9 cellular contexts compared by ENCODE assay signal in the genomic region with DNA sequence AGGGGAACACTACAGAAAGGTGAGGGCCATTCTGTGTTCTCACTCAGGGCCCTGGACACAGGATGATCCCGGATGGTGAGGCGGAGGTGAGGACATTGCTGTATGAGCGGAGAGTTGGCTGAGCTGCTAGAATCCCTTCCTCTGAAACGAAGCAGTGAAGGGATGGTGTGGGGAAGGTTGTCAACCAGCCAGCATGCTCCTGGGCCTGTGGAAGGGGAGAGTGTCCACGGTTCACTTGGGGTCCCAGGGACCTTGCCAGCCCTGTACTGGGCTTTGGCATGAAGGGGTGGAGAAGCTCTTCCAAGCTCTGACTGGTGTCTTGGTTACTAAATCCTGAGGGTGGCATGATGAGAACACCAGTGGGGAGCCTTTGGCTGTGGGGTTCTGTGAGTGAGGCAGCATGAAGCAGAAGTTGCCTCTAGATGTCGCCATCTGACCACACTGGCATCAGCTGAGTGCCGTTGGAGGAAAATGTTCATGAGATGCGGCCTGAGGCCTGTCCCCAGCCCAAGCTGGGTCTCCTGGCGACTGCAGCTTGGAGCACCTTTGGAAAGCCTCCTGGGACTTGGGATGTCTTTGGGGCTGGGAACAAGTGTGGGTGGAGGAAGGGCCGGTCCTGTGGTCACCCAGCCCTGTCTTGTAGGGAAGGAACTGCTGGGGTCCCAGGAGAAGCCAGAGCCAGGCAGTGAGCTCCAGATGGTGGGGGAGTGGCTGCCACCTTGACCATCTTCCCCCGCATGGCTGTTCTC. TPM values are rescaled to one million over a fixed set of nuclear protein-coding genes. Genes with fewer than 3 reads are reported as not detected.
DNase-seq lines count a peak whose midpoint lies in the region; ATAC-seq and TF ChIP-seq lines count a peak whose summit lies in the region.
"Had no signal": no experiment of that assay in that cellular context is flagged by ENCODE, and none has a peak within 500 bp of the region (broad histone marks: within the 10 kb centered on the region; RNA-seq: fewer than 3 reads in every experiment).

No MANE protein-coding gene starts in this region.

- H2AFZ ChIP-seq in SK-N-SH (ENCODE audit: low read depth) = no peak overlapping the region

- H3F3A ChIP-seq in SK-N-SH (replicated peaks; ENCODE audit: insufficient read depth) = peaks cover 6% of the 10 kb centered on the region

- intact Hi-C loops in A673 (cut with micrococcal nuclease; ENCODE audit: unreplicated experiment) = loop anchor here (1.0 to 10.0 kb wide), 3 partner anchors 33 to 260 kb away; partner anchors contain the start of genes B3GNT9, FBXL8 and TRADD

- H3K4me1 ChIP-seq in A673 (ENCODE audit: insufficient read depth, low read length, poor library complexity, severe bottlenecking) (peaks cover 8% of the 10 kb centered on the region), SK-N-SH (ENCODE audit: control insufficient read depth in 1 of 2, insufficient read depth in 2 of 2, low read depth in 1 of 2, low read length in 1 of 2) (peaks cover 9 to 11% of the 10 kb centered on the region in 2 experiments; a peak in 3 of 4 replicates), adipocyte (ENCODE audit: control insufficient read depth, insufficient read depth, low read length) (peaks cover 10% of the 10 kb centered on the region), cardiac muscle cell (ENCODE audit: low read depth) (peaks cover 27% of the 10 kb centered on the region)

- H3K27ac ChIP-seq in A673 (ENCODE audit: low read depth, low read length, poor library complexity, severe bottlenecking) (no peak overlapping the region), SK-N-SH (ENCODE audit: low read depth in 2 of 2, low read length in 1 of 2) (no peak overlapping the region), cardiac muscle cell (peak overlapping the region; percentile 1)
- H3K27ac ChIP-seq: skin epidermis had no signal

- H3K4me3 ChIP-seq in A673 (ENCODE audit: low read depth, low read length, poor library complexity, severe bottlenecking) (no peak overlapping the region), SK-N-SH (ENCODE audit: low read depth in 2 of 2, low read length in 1 of 2) (no peak overlapping the region; a peak in 1 of 4 replicates), adipocyte (ENCODE audit: low read length) (no peak overlapping the region), cardiac muscle cell (no peak overlapping the region)
- H3K4me3 ChIP-seq: skin epidermis had no signal

- POLR2A ChIA-PET in A673 (lab: Charles Lee; ENCODE audit: low non-redundant PET) (no interaction called here), SK-N-SH (lab: Yijun Ruan, JAX) (interaction anchor here (0.6 to 1.2 kb wide), 3 partner anchors 11 to 34 kb away, joined by 3 to 6 read pairs (median 4); partner anchors contain the start of gene PDP2)

- DNase-seq in A673 (ENCODE audit: low spot score) (peak; percentile 76), SK-N-SH (peak; percentile 76), adipocyte (ENCODE audit: low read depth) (peak; percentile 91), cardiac muscle cell (ENCODE audit: low read depth in 1 of 2, low spot score in 1 of 2) (peak; percentile 85 to 90), putamen (ENCODE audit: low spot score) (peak; percentile 60)

- H3K9ac ChIP-seq in SK-N-SH (no peak overlapping the region), adipocyte (ENCODE audit: low read length) (peak overlapping the region; percentile 16)

- no peaks in the 10 kb centered on the region for H3K9me3 ChIP-seq in A673 (ENCODE audit: low read depth, low read length, poor library complexity, severe bottlenecking)
- H3K9me3 ChIP-seq in SK-N-SH = no peaks in the 10 kb centered on the region
- no peaks in the 10 kb centered on the region for H3K9me3 ChIP-seq in adipocyte (ENCODE audit: control insufficient read depth, low read length)
- no peaks in the 10 kb centered on the region for H3K9me3 ChIP-seq in cardiac muscle cell (ENCODE audit: low read depth)

- H3K79me2 ChIP-seq in SK-N-SH (ENCODE audit: insufficient read depth) = no peaks in the 10 kb centered on the region

- no peaks in the 10 kb centered on the region for H4K20me1 ChIP-seq in SK-N-SH (ENCODE audit: insufficient read depth)

- TF ChIP-seq CTCF in A673 (conservative IDR thresholded peaks at IDR 0.05; ENCODE audit: low read depth, low read length) (peak; percentile 87), GM12873 (IDR thresholded peaks at IDR 0.05; ENCODE audit: insufficient read depth, low read depth, low read length, missing control alignments) (peak; percentile 94), LNCAP (IDR thresholded peaks at IDR 0.05) (peak; percentile 82), SK-N-SH (IDR thresholded peaks at IDR 0.05) (peak; percentile 89), cardiac muscle cell (IDR thresholded peaks at IDR 0.05; ENCODE audit: low read depth, low read length) (peak; percentile 84)

- peak; percentile 98 for TF ChIP-seq RAD21 in SK-N-SH (IDR thresholded peaks at IDR 0.05; ENCODE audit: low read length)

- no peaks in the 10 kb centered on the region for H3K9me2 ChIP-seq in SK-N-SH

- 44% methylated on average over 10 of the region's 11 CpGs for WGBS in SK-N-SH (ENCODE audit: low lambda C conversion rate)

- no peak for ATAC-seq in HG03520 (IDR thresholded peaks at IDR 0.05; ENCODE audit: unreplicated experiment)

- BruUV-seq in A673 (replicated peaks; lab: Mats Ljungman, UMichigan) = no TSS peak

- no peaks in the 10 kb centered on the region for H3K36me3 ChIP-seq in A673 (ENCODE audit: insufficient read depth, low read length, poor library complexity, severe bottlenecking)
- H3K36me3 ChIP-seq in SK-N-SH (replicated peaks in 1 of 2; ENCODE audit: control insufficient read depth in 1 of 2, insufficient read depth in 2 of 2, low read length in 1 of 2) = no peaks in the 10 kb centered on the region
- H3K36me3 ChIP-seq in adipocyte (ENCODE audit: control insufficient read depth, insufficient read depth, low read length, severe bottlenecking) = peaks cover 14% of the 10 kb centered on the region
- no peaks in the 10 kb centered on the region for H3K36me3 ChIP-seq in cardiac muscle cell

- CTCF ChIA-PET in A673 (lab: Charles Lee) = interaction anchor here (0.5 to 1.6 kb wide), 4 partner anchors 34 to 275 kb away, joined by 3 to 11 read pairs (median 4); partner anchors contain the start of gene NOL3
- CTCF ChIA-PET in SK-N-SH (lab: Yijun Ruan, JAX) = interaction anchor here (0.6 to 8.5 kb wide), 49 partner anchors 9 to 305 kb away, joined by 3 to 174 read pairs (median 5); partner anchors contain the start of genes CDH16, CES3, CIAO2B and FBXL8

- no peak overlapping the region for H3K4me2 ChIP-seq in SK-N-SH

- TF ChIP-seq EP300 in SK-N-SH (IDR thresholded peaks at IDR 0.05; ENCODE audit: borderline replicate concordance in 1 of 2, low read depth in 1 of 2, low read length in 1 of 2) = no peak

- no peaks in the 10 kb centered on the region for H3K27me3 ChIP-seq in A673 (replicated peaks; ENCODE audit: insufficient read depth, low read depth, low read length, poor library complexity)
- H3K27me3 ChIP-seq in SK-N-SH (ENCODE audit: insufficient read depth) = no peaks in the 10 kb centered on the region
- H3K27me3 ChIP-seq in adipocyte (replicated peaks; ENCODE audit: control insufficient read depth, insufficient read depth, low read length) = no peaks in the 10 kb centered on the region
- H3K27me3 ChIP-seq in cardiac muscle cell = no peaks in the 10 kb centered on the region

TF ChIP-seq in SK-N-SH, 30 proteins besides CTCF, POLR2A, EP300 and RAD21:
- TF ChIP-seq FOSL2 (IDR thresholded peaks at IDR 0.05; ENCODE audit: borderline replicate concordance, low read depth) (no peak), CHD2 (IDR thresholded peaks at IDR 0.05; ENCODE audit: low read length, partially characterized antibody) (peak; percentile 48), NRF1 (IDR thresholded peaks at IDR 0.05; ENCODE audit: low read depth, low read length) (no peak), TCF12 (IDR thresholded peaks at IDR 0.05) (no peak), SMC3 (IDR thresholded peaks at IDR 0.05; ENCODE audit: low read depth, low read length) (peak; percentile 88), GABPA (IDR thresholded peaks at IDR 0.05; ENCODE audit: low read depth) (no peak), YY1 (IDR thresholded peaks at IDR 0.05; ENCODE audit: low read depth) (no peak), RFX5 (IDR thresholded peaks at IDR 0.05; ENCODE audit: low read length) (no peak)
TF ChIP-seq in SK-N-SH: peak in this region for 2.

RNA-seq across cellular contexts. Expression of gene PDP2, which starts 14.8 kb away (rescaled TPM):
- total RNA-seq in A673 (2021) (40.5 and 42.0 TPM in 2 replicates), cardiac muscle cell (6.0 and 19.4 TPM in 2 replicates)
- polyA plus RNA-seq in SK-N-SH (2012; rRNA removed) (4.7 and 7.3 TPM in 2 replicates), cardiac muscle cell (4.1 and 7.4 TPM in 2 replicates)
- 3.8 and 4.9 TPM in 2 replicates for polyA plus RNA-seq in SK-N-SH (2012; cell fraction: cytosol; rRNA removed)
- 9.4 and 10.9 TPM in 2 replicates for polyA plus RNA-seq in SK-N-SH (2012; cell fraction: nucleus; rRNA removed)

RNA-seq across cellular contexts. Expression of gene CDH16, which starts 23.6 kb away (rescaled TPM):
- not detected in 2 replicates for total RNA-seq in A673 (2021)
- not detected in 2 replicates for polyA plus RNA-seq in SK-N-SH (2012; rRNA removed)
- polyA plus RNA-seq in SK-N-SH (2012; cell fraction: cytosol; rRNA removed) = not detected in 2 replicates
- 0.02 TPM in 1 of 2 replicates, not detected in the other for polyA plus RNA-seq in SK-N-SH (2012; cell fraction: nucleus; rRNA removed)
- 0.07 and 4.4 TPM in 2 replicates for total RNA-seq in cardiac muscle cell
- polyA plus RNA-seq in cardiac muscle cell = not detected in 2 replicates

RNA-seq across cellular contexts. Expression of gene RRAD, which starts 30.2 kb away (rescaled TPM):
- 0.19 and 0.28 TPM in 2 replicates for total RNA-seq in A673 (2021)
- 9.3 and 11.7 TPM in 2 replicates for polyA plus RNA-seq in SK-N-SH (2012; rRNA removed)
- 3.5 and 5.2 TPM in 2 replicates for polyA plus RNA-seq in SK-N-SH (2012; cell fraction: cytosol; rRNA removed)
- 16.5 and 22.1 TPM in 2 replicates for polyA plus RNA-seq in SK-N-SH (2012; cell fraction: nucleus; rRNA removed)
- total RNA-seq in cardiac muscle cell = 51.6 and 246 TPM in 2 replicates
- 73.8 and 318 TPM in 2 replicates for polyA plus RNA-seq in cardiac muscle cell

RNA-seq across cellular contexts. Expression of gene CIAO2B, which starts 39.1 kb away (rescaled TPM):
- total RNA-seq in A673 (2021) = 97.4 and 108 TPM in 2 replicates
- 577 and 665 TPM in 2 replicates for polyA plus RNA-seq in SK-N-SH (2012; rRNA removed)
- polyA plus RNA-seq in SK-N-SH (2012; cell fraction: cytosol; rRNA removed) = 393 and 468 TPM in 2 replicates
- 306 and 310 TPM in 2 replicates for polyA plus RNA-seq in SK-N-SH (2012; cell fraction: nucleus; rRNA removed)
- total RNA-seq in cardiac muscle cell = 151 and 184 TPM in 2 replicates
- polyA plus RNA-seq in cardiac muscle cell = 194 and 242 TPM in 2 replicates

RNA-seq across cellular contexts. Expression of gene CES2, which starts 40.2 kb away (rescaled TPM):
- total RNA-seq in A673 (2021) (37.6 and 39.8 TPM in 2 replicates), cardiac muscle cell (67.9 and 84.2 TPM in 2 replicates)
- polyA plus RNA-seq in SK-N-SH (2012; rRNA removed) (33.1 and 37.8 TPM in 2 replicates), cardiac muscle cell (69.1 and 94.3 TPM in 2 replicates)
- polyA plus RNA-seq in SK-N-SH (2012; cell fraction: cytosol; rRNA removed) = 17.4 and 23.3 TPM in 2 replicates
- polyA plus RNA-seq in SK-N-SH (2012; cell fraction: nucleus; rRNA removed) = 49.6 and 54.5 TPM in 2 replicates

Comparison
In these comparisons a context has a peak if more than half of its experiments do, and no peak if none do; other contexts are left out.
1. RNA of gene RRAD, which starts 30.2 kb away (total RNA-seq): 51.6 to 246 TPM in cardiac muscle cell; 0.19 to 0.28 TPM in A673; every median in the first group is over 10 times any median in the second.
2. Peak in every context shown above with its lines, with median percentiles within 50 percentile points of each other: DNase-seq and CTCF ChIP-seq.